16 cellular contexts compared by ENCODE assay signal in the genomic region with DNA sequence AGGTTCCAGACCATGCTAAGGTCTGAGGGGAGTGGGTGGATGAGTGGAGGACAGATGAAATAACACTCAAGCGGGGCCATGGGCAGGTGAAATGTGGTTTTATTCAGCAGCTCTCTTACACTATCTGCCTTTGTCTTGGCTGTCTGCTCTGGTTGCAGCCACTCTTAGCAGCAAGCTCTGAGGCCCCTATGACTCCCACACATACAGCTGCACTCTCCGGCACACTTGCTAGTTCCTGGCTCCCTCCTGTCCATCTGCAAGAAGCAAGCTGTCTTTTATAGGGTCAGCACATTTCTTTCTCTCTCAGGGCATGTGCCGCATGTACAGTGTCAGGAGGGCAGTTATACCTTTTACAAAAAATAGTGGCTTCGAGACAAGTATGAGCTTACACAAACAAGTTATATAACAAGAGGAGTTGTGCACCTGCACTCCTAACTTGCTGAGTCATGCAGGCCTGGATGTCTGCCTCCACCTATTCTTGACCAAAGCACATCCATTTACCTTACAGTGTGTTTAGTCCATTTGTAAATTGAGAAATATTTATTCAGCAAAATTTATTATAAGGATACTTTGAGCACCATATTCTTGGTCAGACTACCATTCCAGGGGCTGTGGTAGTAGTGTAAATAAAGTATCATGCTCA.
"Had no signal": no experiment of that assay in that cellular context is flagged by ENCODE, and none has a peak within 500 bp of the region (broad histone marks: within the 10 kb centered on the region; RNA-seq: fewer than 3 reads in every experiment).

No MANE protein-coding gene starts in this region.

- H3K9me3 ChIP-seq: ovary, thoracic aorta had no signal

- H3K36me3 Mint-ChIP-seq: neural progenitor cell had no signal

- H3K4me3 Mint-ChIP-seq: neural progenitor cell had no signal

- H3K4me1 Mint-ChIP-seq: neural progenitor cell had no signal

- H3K4me3 ChIP-seq: hepatocyte, neural progenitor cell, ovary, skin epidermis, stomach, thoracic aorta had no signal

- H3K27me3 ChIP-seq: brain microvascular endothelial cell, hepatocyte, neural progenitor cell, ovary, stomach had no signal

- H3K4me2 ChIP-seq: hepatocyte, neural progenitor cell had no signal

- H3K4me1 ChIP-seq: neural progenitor cell, stomach had no signal

- H3K27ac ChIP-seq: brain microvascular endothelial cell, epithelial cell of prostate, hepatocyte, neural progenitor cell, ovary, skin epidermis, stomach, thoracic aorta had no signal

- H3K79me2 ChIP-seq: hepatocyte had no signal

- H3K36me3 ChIP-seq: brain microvascular endothelial cell, neural progenitor cell, ovary, stomach, thoracic aorta had no signal

- H2AFZ ChIP-seq: hepatocyte, neural progenitor cell had no signal

- H3K27ac Mint-ChIP-seq: activated naive CD4-positive, alpha-beta T cell treated with anti-CD3 and anti-CD28 coated beads, Interleukin-2, amount 50 U/mL, for 72 hours; neural progenitor cell had no signal

- ATAC-seq: activated CD4-positive, CD25-positive, alpha-beta regulatory T cell treated with anti-CD3 and anti-CD28 coated beads, Interleukin-2, amount 50 U/mL, for 24 hours; activated naive CD4-positive, alpha-beta T cell treated with anti-CD3 and anti-CD28 coated beads, Interleukin-2, amount 50 U/mL, for 72 hours had no signal

- H3K9ac ChIP-seq: neural progenitor cell had no signal

- DNase-seq: activated CD4-positive, alpha-beta T cell treated with anti-CD3 and anti-CD28 coated beads, Interleukin-2, amount 50 U/mL, for 4 hours; activated effector memory CD4-positive, alpha-beta T cell treated with Interleukin-2 at 50 U/mL for 16 hours; activated T-cell treated with anti-CD3 and anti-CD28 coated beads, Interleukin-2, amount 50 U/mL, for 1 hour; amygdala; brain microvascular endothelial cell; effector memory CD4-positive, alpha-beta T cell; ovary; stimulated activated CD4-positive, alpha-beta T cell treated with anti-CD3 and anti-CD28 coated beads, Interleukin-4, amount 100 ng/mL, for 4 hours; stomach had no signal
